ENCODE assay signal across 8 cellular contexts in genomic region chr2:234168605-234169570, GRCh38.
A peak's percentile ranks its signal among the peaks of the same experiment; 100 is the strongest.
DNase-seq lines count a peak whose midpoint lies in the region; TF ChIP-seq lines count a peak whose summit lies in the region.
"Not testable (repeated sequence)": the region's sequence is repeated elsewhere in the genome, so short reads cannot be mapped to it uniquely, and the experiment has no call there.

No MANE protein-coding gene starts in this region.

- not testable (repeated sequence) for H3K9me3 Mint-ChIP-seq in nephron, type B pancreatic cell

- H3K36me3 ChIP-seq in BLaER1 = peaks cover 17% of the 10 kb centered on the region
- not testable (repeated sequence) for H3K36me3 ChIP-seq in MG63; adipocyte (ENCODE audit: control insufficient read depth, insufficient read depth, low read length, severe bottlenecking); cardiac muscle cell

- H3K27me3 Mint-ChIP-seq in nephron (ENCODE audit: low read depth); type B pancreatic cell: not testable (repeated sequence)

- not testable (repeated sequence) for H4K20me1 ChIP-seq in BLaER1

- peak overlapping the region; percentile 53 for H3K27ac ChIP-seq in BLaER1
- not testable (repeated sequence) for H3K27ac ChIP-seq in cardiac muscle cell

- H3K4me1 ChIP-seq in BLaER1 = peaks cover 69% of the 10 kb centered on the region
- not testable (repeated sequence) for H3K4me1 ChIP-seq in adipocyte (ENCODE audit: control insufficient read depth, insufficient read depth, low read length)
- H3K4me1 ChIP-seq in cardiac muscle cell (ENCODE audit: low read depth) = peaks cover 22% of the 10 kb centered on the region

- DNase-seq in H4 (ENCODE audit: low spot score) = peak; percentile 24
- DNase-seq in MG63 = peak; percentile 40
- peak; percentile 69 for DNase-seq in adipocyte (ENCODE audit: low read depth)
- peak; percentile 25 for DNase-seq in epithelial cell of esophagus (ENCODE audit: low read depth)
- DNase-seq in cardiac muscle cell (ENCODE audit: low read depth in 1 of 2, low spot score in 1 of 2) = peak; percentile 63 to 89
- DNase-seq in type B pancreatic cell (ENCODE audit: extremely low spot score, unreplicated experiment) = not testable (repeated sequence)

- H3K4me3 ChIP-seq in BLaER1; MG63; adipocyte (ENCODE audit: low read length); epithelial cell of esophagus (ENCODE audit: low read length); cardiac muscle cell: not testable (repeated sequence)

- not testable (repeated sequence) for H3K4me3 Mint-ChIP-seq in nephron
- peak overlapping the region; percentile 70 for H3K4me3 Mint-ChIP-seq in type B pancreatic cell

- peak overlapping the region; percentile 92 for H3K4me2 ChIP-seq in BLaER1

- peaks cover 22% of the 10 kb centered on the region for H3K9me3 ChIP-seq in BLaER1
- H3K9me3 ChIP-seq in MG63; adipocyte (ENCODE audit: control insufficient read depth, low read length); cardiac muscle cell (ENCODE audit: low read depth): not testable (repeated sequence)

- TF ChIP-seq CTCF in epithelial cell of esophagus (IDR thresholded peaks at IDR 0.05; ENCODE audit: insufficient read depth, low read depth, low read length, missing control alignments); cardiac muscle cell (IDR thresholded peaks at IDR 0.05; ENCODE audit: low read depth, low read length); nephron (IDR thresholded peaks at IDR 0.05; ENCODE audit: unreplicated experiment in 3 of 3); type B pancreatic cell (conservative IDR thresholded peaks at IDR 0.05): not testable (repeated sequence)

- H3K4me1 Mint-ChIP-seq in nephron (peaks cover 34% of the 10 kb centered on the region), type B pancreatic cell (ENCODE audit: unreplicated experiment) (peaks cover 27% of the 10 kb centered on the region)

- H3K27me3 ChIP-seq in BLaER1; MG63; adipocyte (replicated peaks; ENCODE audit: control insufficient read depth, insufficient read depth, low read length); cardiac muscle cell: not testable (repeated sequence)

- H3K27ac Mint-ChIP-seq in nephron = peak overlapping the region; percentile 82 to 91 (median 90)
- H3K27ac Mint-ChIP-seq in type B pancreatic cell = peak overlapping the region; percentile 94

- H3K9ac ChIP-seq in BLaER1; adipocyte (ENCODE audit: low read length): not testable (repeated sequence)

- H3K36me3 Mint-ChIP-seq in nephron (ENCODE audit: low read depth); type B pancreatic cell: not testable (repeated sequence)
